Comparison of ENCODE assay signal across 37 cellular contexts in genomic region chr1:57393058-57393457, GRCh38. TPM values are rescaled to one million over a fixed set of nuclear protein-coding genes. Genes with fewer than 3 reads are reported as not detected.
"Had no signal": no experiment of that assay in that cellular context is flagged by ENCODE, and none has a peak within 500 bp of the region (broad histone marks: within the 10 kb centered on the region; RNA-seq: fewer than 3 reads in every experiment).

No MANE protein-coding gene starts in this region.

- DNase-seq: Karpas-422, Kasumi-1, MG63, MM.1S, MV-4-11, NCI-H1048, NCI-H1092, NCI-H1092 treated with DMSO at 0.1 percent for 48 hours, NCI-H1105, NCI-H1105 treated with DMSO at 0.1 percent for 48 hours, NCI-H1417, NCI-H1417 treated with DMSO at 0.1 percent for 48 hours, NCI-H1436, NCI-H1436 treated with DMSO at 0.1 percent for 48 hours, NCI-H146, NCI-H1694, NCI-H1694 treated with DMSO at 0.1 percent for 48 hours, NCI-H187, NCI-H187 treated with DMSO at 0.1 percent for 48 hours, NCI-H1930, NCI-H2029, NCI-H2029 treated with DMSO at 0.1 percent for 48 hours, NCI-H2081, NCI-H2081 treated with DMSO at 0.1 percent for 48 hours, NCI-H2107, NCI-H2171, NCI-H2171 treated with DMSO at 0.1 percent for 48 hours, NCI-H2227 treated with DMSO at 0.1 percent for 48 hours, NCI-H226, NCI-H345, NCI-H446, NCI-H446 treated with DMSO at 0.1 percent for 48 hours, NCI-H510A, NCI-H510A treated with DMSO at 0.1 percent for 48 hours, NCI-H524 had no signal

- H3K27me3 ChIP-seq: MG63 had no signal

- H3K36me3 ChIP-seq: MG63 had no signal

- H3K9me3 ChIP-seq: MG63 had no signal

- H3K4me3 ChIP-seq: MG63 had no signal

RNA-seq across cellular contexts. Expression of gene DAB1, which starts 30.8 kb away (rescaled TPM):
- total RNA-seq: LHCN-M2, MCF 10A had no signal
